9 cellular contexts compared by ENCODE assay signal in genomic region chr16:73015612-73016487, GRCh38. TPM values are rescaled to one million over a fixed set of nuclear protein-coding genes. Genes with fewer than 3 reads are reported as not detected.
A peak's percentile ranks its signal among the peaks of the same experiment; 100 is the strongest.
DNase-seq lines count a peak whose midpoint lies in the region; ATAC-seq, FAIRE-seq and TF ChIP-seq lines count a peak whose summit lies in the region.
"Had no signal": no experiment of that assay in that cellular context is flagged by ENCODE, and none has a peak within 500 bp of the region (broad histone marks: within the 10 kb centered on the region; RNA-seq: fewer than 3 reads in every experiment).

No MANE protein-coding gene starts in this region.

- H3K9me3 ChIP-seq in osteoblast (ENCODE audit: low read depth, low read length): no peaks in the 10 kb centered on the region
- H3K9me3 ChIP-seq in heart right ventricle: no peaks in the 10 kb centered on the region
- H3K9me3 ChIP-seq: tibial artery had no signal

- DNase-seq in DMS53 treated with DMSO at 0.1 percent for 48 hours (lab: John Stamatoyannopoulos, UW; ENCODE audit: unreplicated experiment) (peak; percentile 87), glomerular visceral epithelial cell (ENCODE audit: extremely low spot score) (peak; percentile 74), osteoblast (ENCODE audit: insufficient read length, low spot score, missing footprints) (no peak), NCI-H226 (no peak), heart right ventricle (no peak), D721Med (ENCODE audit: insufficient read length, low spot score) (no peak)

- ATAC-seq in GM21526 (IDR thresholded peaks at IDR 0.05; ENCODE audit: low FRiP score, unreplicated experiment) (peak; percentile 70), HG03575 (IDR thresholded peaks at IDR 0.05; ENCODE audit: extremely low read depth, insufficient number of reproducible peaks, low FRiP score, unreplicated experiment) (peak; percentile 59), heart right ventricle (no peak)

- intact Hi-C loops in heart right ventricle (cut with DNase I): loop anchor here in 1 of 10 donors (5.0 kb wide), 1 partner anchor 1751 kb away; no protein-coding TSS in a partner anchor

- H3K79me2 ChIP-seq in osteoblast (ENCODE audit: insufficient read depth, low read length): peaks cover 90% of the 10 kb centered on the region

- H3K27ac ChIP-seq in osteoblast (ENCODE audit: low read depth, low read length) (no peak overlapping the region), heart right ventricle (no peak overlapping the region)

- TF ChIP-seq CTCF in osteoblast (IDR thresholded peaks at IDR 0.05; ENCODE audit: extremely low read depth, low read depth, low read length): no peak
- TF ChIP-seq CTCF in heart right ventricle (IDR thresholded peaks at IDR 0.05): no peak
- no peak for TF ChIP-seq CTCF in D721Med (IDR thresholded peaks at IDR 0.05; ENCODE audit: insufficient read depth, missing control alignments)

- peaks cover 67% of the 10 kb centered on the region for H4K20me1 ChIP-seq in osteoblast (ENCODE audit: insufficient read depth, low read length)

- no peaks in the 10 kb centered on the region for H3K27me3 ChIP-seq in osteoblast (ENCODE audit: insufficient read depth, low read length)
- H3K27me3 ChIP-seq in heart right ventricle: no peaks in the 10 kb centered on the region
- H3K27me3 ChIP-seq: tibial artery had no signal

- 93 to 95% methylated on average over 18 of the region's 18 CpGs for WGBS in heart right ventricle, 2 donors

- no peak overlapping the region for H2AFZ ChIP-seq in osteoblast (ENCODE audit: low read length)

- no peak for FAIRE-seq in D721Med (lab: Jason Lieb, UNC)

- H3K4me3 ChIP-seq in osteoblast (ENCODE audit: insufficient read depth, low read length) (no peak overlapping the region), heart right ventricle (no peak overlapping the region)
- H3K4me3 ChIP-seq: tibial artery had no signal

- H3K4me1 ChIP-seq in osteoblast (ENCODE audit: insufficient read depth, low read length): peaks cover 24% of the 10 kb centered on the region
- peaks cover 6 to 67% (median 29%) of the 10 kb centered on the region in 9 donors for H3K4me1 ChIP-seq in heart right ventricle

- no peaks in the 10 kb centered on the region for H3K36me3 ChIP-seq in osteoblast (ENCODE audit: insufficient read depth, low read length)
- H3K36me3 ChIP-seq in heart right ventricle: no peaks in the 10 kb centered on the region
- H3K36me3 ChIP-seq: tibial artery had no signal

- H3K4me2 ChIP-seq in osteoblast (ENCODE audit: insufficient read depth, low read length): no peak overlapping the region

RNA-seq across cellular contexts. Expression of gene ZFHX3, which starts 32.1 kb away (rescaled TPM):
- total RNA-seq in osteoblast (14.1 and 14.5 TPM in 2 replicates), heart right ventricle (10 to 100 TPM in 6 of 10 donors, 1 to 10 TPM in 4; 7.9 to 15.2 (median 11.7) TPM)
- polyA plus RNA-seq in heart right ventricle: 1 to 10 TPM; 1.6 to 4.0 TPM

Comparison
In these comparisons a context has a peak if more than half of its experiments do, and no peak if none do; other contexts are left out.
1. DNase-seq: peak in DMS53 treated with DMSO at 0.1 percent for 48 hours (single experiment) and glomerular visceral epithelial cell (single experiment); none in osteoblast (single experiment), NCI-H226 (single experiment), heart right ventricle (0 of 2) and D721Med (single experiment).
2. ATAC-seq: peak in GM21526 (single experiment) and HG03575 (single experiment); none in heart right ventricle (0 of 8).